8 cellular contexts compared by ENCODE assay signal in the genomic region with DNA sequence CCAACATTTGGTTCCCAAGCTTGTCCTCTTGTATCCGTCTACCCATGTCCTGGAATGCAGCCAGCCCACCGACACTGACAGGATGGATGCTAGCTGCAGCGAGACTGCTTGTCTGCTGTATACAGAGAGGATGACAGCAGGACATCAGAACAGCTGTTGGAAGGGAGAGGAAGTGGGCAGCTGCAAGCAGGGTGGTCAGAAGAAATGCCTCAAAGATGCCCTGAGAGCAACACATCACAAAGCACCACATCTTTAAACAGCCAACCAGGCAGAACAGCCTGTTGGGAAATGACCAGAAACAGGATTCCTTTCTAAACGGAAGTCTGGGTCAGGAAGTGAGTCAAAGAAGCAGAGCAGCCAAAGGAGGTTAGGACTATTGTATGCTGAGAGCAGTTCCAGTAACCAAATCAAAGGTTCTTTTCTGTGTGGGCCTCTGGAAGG.
A peak's percentile ranks its signal among the peaks of the same experiment; 100 is the strongest.
DNase-seq lines count a peak whose midpoint lies in the region; ATAC-seq and TF ChIP-seq lines count a peak whose summit lies in the region.

No MANE protein-coding gene starts in this region.

- no peak overlapping the region for H3K4me3 ChIP-seq in mucosa of descending colon

- ATAC-seq in GM21515 (IDR thresholded peaks at IDR 0.05; ENCODE audit: unreplicated experiment) (peak; percentile 56), mucosa of descending colon (no peak)

- H3K36me3 ChIP-seq in mucosa of descending colon (ENCODE audit: low read depth): no peaks in the 10 kb centered on the region

- intact Hi-C loops in mucosa of descending colon (cut with DNase I, micrococcal nuclease): no loop called here

- no peak for TF ChIP-seq CTCF in mucosa of descending colon (IDR thresholded peaks at IDR 0.05)

- H3K9me3 ChIP-seq in mucosa of descending colon: no peaks in the 10 kb centered on the region

- no peaks in the 10 kb centered on the region for H3K4me1 ChIP-seq in mucosa of descending colon (ENCODE audit: low read depth)

- DNase-seq in EH (ENCODE audit: low read depth) (peak; percentile 78), NCI-H2029 treated with DMSO at 0.1 percent for 48 hours (lab: John Stamatoyannopoulos, UW) (peak; percentile 31), foreskin melanocyte (peak; percentile 71), NCI-H187 (lab: John Stamatoyannopoulos, UW) (no peak), mucosa of descending colon (no peak), DMS53 treated with DMSO at 0.1 percent for 48 hours (lab: John Stamatoyannopoulos, UW; ENCODE audit: unreplicated experiment) (no peak)
- no peak for DNase-seq in stimulated activated CD4-positive, alpha-beta T cell treated with anti-CD3 and anti-CD28 coated beads, Interleukin-1b, Interleukin-23, amount 100 ng/mL, for 48 hours

Comparison
In these comparisons a context has a peak if more than half of its experiments do, and no peak if none do; other contexts are left out.
1. DNase-seq: peak in EH (single experiment), NCI-H2029 treated with DMSO at 0.1 percent for 48 hours (single experiment) and foreskin melanocyte (single experiment); none in NCI-H187 (0 of 2), stimulated activated CD4-positive, alpha-beta T cell treated with anti-CD3 and anti-CD28 coated beads, Interleukin-1b, Interleukin-23, amount 100 ng/mL, for 48 hours (single experiment), mucosa of descending colon (0 of 3) and DMS53 treated with DMSO at 0.1 percent for 48 hours (single experiment).